Comparison of ENCODE assay signal across 13 cellular contexts in genomic region chr15:59002418-59002859, GRCh38. TPM values are rescaled to one million over a fixed set of nuclear protein-coding genes. Genes with fewer than 3 reads are reported as not detected.
DNase-seq lines count a peak whose midpoint lies in the region; ATAC-seq, FAIRE-seq and TF ChIP-seq lines count a peak whose summit lies in the region.
"Had no signal": no experiment of that assay in that cellular context is flagged by ENCODE, and none has a peak within 500 bp of the region (broad histone marks: within the 10 kb centered on the region; RNA-seq: fewer than 3 reads in every experiment).

No MANE protein-coding gene starts in this region.

- H3K27me3 ChIP-seq in sigmoid colon (no peaks in the 10 kb centered on the region), tibial nerve (no peaks in the 10 kb centered on the region)
- H3K27me3 ChIP-seq: breast epithelium, heart right ventricle had no signal

- 64 to 88% methylated on average over 2 of the region's 2 CpGs for WGBS in sigmoid colon, 2 donors
- 85 to 86% methylated on average over 2 of the region's 2 CpGs for WGBS in tibial nerve, 2 donors

- DNase-seq in D721Med (ENCODE audit: insufficient read length, low spot score) (no peak), SIG-M5 treated with dmso at 0.1 percent for 504 hours (lab: John Stamatoyannopoulos, UW; ENCODE audit: unreplicated experiment) (peak; percentile 83), mucosa of descending colon (no peak), sigmoid colon (no peak), LoVo (ENCODE audit: low spot score) (no peak), tibial nerve (ENCODE audit: low spot score in 2 of 2) (no peak)
- DNase-seq: activated T-cell treated with anti-CD3 and anti-CD28 coated beads, Interleukin-2, amount 50 U/mL, for 4 hours; heart right ventricle had no signal

- TF ChIP-seq POLR2A in sigmoid colon (IDR thresholded peaks at IDR 0.05) (no peak), tibial nerve (IDR thresholded peaks at IDR 0.05) (no peak)

- H3K27ac ChIP-seq in sigmoid colon (no peak overlapping the region), tibial nerve (no peak overlapping the region)
- H3K27ac ChIP-seq: breast epithelium had no signal

- H3K9me3 ChIP-seq in mucosa of descending colon, result no peaks in the 10 kb centered on the region
- H3K9me3 ChIP-seq in sigmoid colon, result no peaks in the 10 kb centered on the region
- no peaks in the 10 kb centered on the region for H3K9me3 ChIP-seq in tibial nerve
- H3K9me3 ChIP-seq: breast epithelium, heart right ventricle had no signal

- no peak for TF ChIP-seq CTCF in D721Med (IDR thresholded peaks at IDR 0.05; ENCODE audit: insufficient read depth, missing control alignments)
- no peak for TF ChIP-seq CTCF in mucosa of descending colon (IDR thresholded peaks at IDR 0.05)
- no peak for TF ChIP-seq CTCF in sigmoid colon (IDR thresholded peaks at IDR 0.05)
- no peak for TF ChIP-seq CTCF in tibial nerve (IDR thresholded peaks at IDR 0.05)

- TF ChIP-seq EP300 in sigmoid colon (IDR thresholded peaks at IDR 0.05) (no peak), tibial nerve (IDR thresholded peaks at IDR 0.05) (peak in 1 of 2 donors; percentile 12)

- intact Hi-C loops in mucosa of descending colon (cut with DNase I, micrococcal nuclease) (no loop called here), sigmoid colon (cut with DNase I) (no loop called here)

- H3K36me3 ChIP-seq in mucosa of descending colon (ENCODE audit: low read depth) (no peaks in the 10 kb centered on the region), sigmoid colon (no peaks in the 10 kb centered on the region), tibial nerve (peaks cover 0 to 9% (median 0%) of the 10 kb centered on the region in 3 donors)
- H3K36me3 ChIP-seq: breast epithelium had no signal

- peak; percentile 6 for FAIRE-seq in D721Med (lab: Jason Lieb, UNC)
- FAIRE-seq: endothelial cell of umbilical vein, H1 had no signal

- H3K4me3 ChIP-seq in mucosa of descending colon (no peak overlapping the region), sigmoid colon (no peak overlapping the region), tibial nerve (no peak overlapping the region)
- H3K4me3 ChIP-seq: breast epithelium, heart right ventricle had no signal

- ATAC-seq in HG02973 (IDR thresholded peaks at IDR 0.05; ENCODE audit: unreplicated experiment), result peak; percentile 67
- peak; percentile 23 for ATAC-seq in mucosa of descending colon
- no peak for ATAC-seq in HG02678 (IDR thresholded peaks at IDR 0.05; ENCODE audit: unreplicated experiment)
- ATAC-seq: activated T-cell treated with anti-CD3 and anti-CD28 coated beads, Interleukin-2, amount 50 U/mL, for 4 hours had no signal

- H3K4me1 ChIP-seq in mucosa of descending colon (ENCODE audit: low read depth), result no peaks in the 10 kb centered on the region
- no peaks in the 10 kb centered on the region for H3K4me1 ChIP-seq in sigmoid colon
- peaks cover 0 to 24% (median 0%) of the 10 kb centered on the region in 4 donors for H3K4me1 ChIP-seq in tibial nerve
- H3K4me1 ChIP-seq: breast epithelium had no signal

RNA-seq across cellular contexts. Expression of gene RNF111, which starts 15.0 kb away (rescaled TPM):
- total RNA-seq in mucosa of descending colon (10 to 100 TPM; 25.7 to 39.6 (median 37.8) TPM), sigmoid colon (10 to 100 TPM; 15.0 to 28.6 (median 20.8) TPM), tibial nerve (10 to 100 TPM; 18.8 to 30.3 (median 20.6) TPM)
- polyA plus RNA-seq in sigmoid colon, result 10 to 100 TPM in 1 of 3 donors, 1 to 10 TPM in 2; 7.6 to 13.8 (median 9.6) TPM
